In the genomic region with DNA sequence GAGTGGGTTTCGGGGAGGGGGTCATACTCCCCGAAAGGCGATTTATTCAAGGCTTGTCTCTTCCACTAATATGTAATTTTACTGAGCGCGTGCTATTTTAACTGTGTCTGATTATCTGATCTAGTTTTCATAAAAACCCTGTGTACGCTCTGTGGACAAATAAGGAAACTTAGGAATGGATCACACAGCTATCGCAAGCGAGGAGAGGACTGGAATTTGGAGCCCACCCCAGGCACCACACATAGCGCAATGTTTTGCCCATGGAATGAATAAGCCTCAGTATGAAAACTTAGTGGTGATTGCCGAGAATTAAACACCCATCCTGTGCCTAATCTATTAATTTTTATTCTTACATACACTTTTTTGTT, we compare ENCODE assay signal across 9 cellular contexts. TPM values are rescaled to one million over a fixed set of nuclear protein-coding genes. Genes with fewer than 3 reads are reported as not detected.
DNase-seq lines count a peak whose midpoint lies in the region; ATAC-seq and TF ChIP-seq lines count a peak whose summit lies in the region.
"Had no signal": no experiment of that assay in that cellular context is flagged by ENCODE, and none has a peak within 500 bp of the region (broad histone marks: within the 10 kb centered on the region; RNA-seq: fewer than 3 reads in every experiment).

No MANE protein-coding gene starts in this region.

- WGBS in tibial nerve, 2 donors: 0 to 2% methylated on average over 10 of the region's 10 CpGs

- in situ Hi-C loops in brain microvascular endothelial cell (cut with HindIII; ENCODE audit: low pct_ligation_motif_present, low sequenced_read_pairs): no loop called here

- DNase-seq in ELR (ENCODE audit: low read depth): peak; percentile 54
- DNase-seq in LoVo (ENCODE audit: low spot score): peak; percentile 32
- DNase-seq in brain microvascular endothelial cell: peak; percentile 18
- DNase-seq in left lung: no peak
- DNase-seq in tibial nerve (ENCODE audit: low spot score in 2 of 2): no peak
- DNase-seq in hypothalamus (lab: John Stamatoyannopoulos, UW): no peak
- no peak for DNase-seq in superior temporal gyrus (ENCODE audit: extremely low spot score)

- peak; percentile 18 for ATAC-seq in left lung
- ATAC-seq in GM19328 (IDR thresholded peaks at IDR 0.05; ENCODE audit: unreplicated experiment): no peak

- no peaks in the 10 kb centered on the region for H3K27me3 ChIP-seq in brain microvascular endothelial cell (replicated peaks)
- H3K27me3 ChIP-seq in left lung: no peaks in the 10 kb centered on the region
- no peaks in the 10 kb centered on the region for H3K27me3 ChIP-seq in tibial nerve

- H3K9me3 ChIP-seq in left lung (no peaks in the 10 kb centered on the region), tibial nerve (no peaks in the 10 kb centered on the region)

- H3K36me3 ChIP-seq in brain microvascular endothelial cell (replicated peaks) (peaks cover 38% of the 10 kb centered on the region), left lung (peaks cover 0 to 33% of the 10 kb centered on the region in 2 donors), tibial nerve (peaks cover 0 to 30% (median 16%) of the 10 kb centered on the region in 3 donors)

- TF ChIP-seq CTCF in brain microvascular endothelial cell (IDR thresholded peaks at IDR 0.05; ENCODE audit: low read depth, low read length, missing control alignments) (no peak), left lung (IDR thresholded peaks at IDR 0.05) (no peak), tibial nerve (IDR thresholded peaks at IDR 0.05) (no peak)

- peaks cover 21 to 40% of the 10 kb centered on the region in 2 donors for H3K4me1 ChIP-seq in left lung
- peaks cover 0 to 35% (median 8%) of the 10 kb centered on the region in 4 donors for H3K4me1 ChIP-seq in tibial nerve

- TF ChIP-seq EP300 in tibial nerve (IDR thresholded peaks at IDR 0.05): no peak

- intact Hi-C loops in left lung (cut with DNase I): no loop called here

- H3K27ac ChIP-seq in brain microvascular endothelial cell (peak overlapping the region; percentile 68), left lung (peak overlapping the region; percentile 91 to 92), tibial nerve (peak overlapping the region; percentile 54 to 93 (median 88))

- TF ChIP-seq POLR2A in tibial nerve (IDR thresholded peaks at IDR 0.05): no peak

- peak overlapping the region; percentile 96 for H3K4me3 ChIP-seq in brain microvascular endothelial cell (ENCODE audit: low read depth, low read length)
- peak overlapping the region; percentile 74 to 86 for H3K4me3 ChIP-seq in left lung
- peak overlapping the region; percentile 70 to 97 (median 89) for H3K4me3 ChIP-seq in tibial nerve

RNA-seq across cellular contexts. Expression of a gene that starts 9.8 kb away (rescaled TPM):
- total RNA-seq in left lung: 10 to 100 TPM in 1 of 2 donors, 1 to 10 TPM in 1; 6.1 to 17.7 TPM
- total RNA-seq in tibial nerve: 1 to 10 TPM in 3 of 4 donors, under 1 TPM in 1; 0.87 to 8.7 (median 1.6) TPM
- total RNA-seq: activated CD8-positive, alpha-beta memory T cell treated with anti-CD3 and anti-CD28 coated beads for 36 hours had no signal

RNA-seq across cellular contexts. Expression of a gene that starts 29.3 kb away (rescaled TPM):
- 10 to 100 TPM; 26.1 to 27.0 TPM for total RNA-seq in left lung
- 10 to 100 TPM; 22.6 to 35.2 (median 29.3) TPM for total RNA-seq in tibial nerve

Comparison
In these comparisons a context has a peak if more than half of its experiments do, and no peak if none do; other contexts are left out.
1. DNase-seq: peak in ELR (single experiment), LoVo (single experiment) and brain microvascular endothelial cell (single experiment); none in left lung (0 of 2), tibial nerve (0 of 2), hypothalamus (0 of 51) and superior temporal gyrus (single experiment).
2. Peak in every context shown above with its lines, with median percentiles within 50 percentile points of each other: H3K27ac ChIP-seq and H3K4me3 ChIP-seq.